Comparison of ENCODE assay signal across 8 cellular contexts in the genomic region with DNA sequence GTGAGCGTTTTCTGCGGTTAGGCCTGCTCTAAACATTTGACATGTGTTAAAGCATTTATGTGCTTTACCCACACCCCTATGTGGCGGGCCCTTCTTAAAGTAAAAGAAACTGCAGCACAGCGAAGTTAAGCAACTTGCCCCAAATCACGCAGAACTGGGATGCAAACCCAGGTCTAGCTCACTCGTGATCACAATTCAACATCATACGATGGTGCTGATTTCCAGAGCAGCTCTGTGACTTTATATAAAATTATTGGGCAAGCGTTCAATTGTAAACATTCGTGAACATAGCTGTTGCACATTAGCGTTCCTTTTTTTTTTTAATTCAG.
A peak's percentile ranks its signal among the peaks of the same experiment; 100 is the strongest.
DNase-seq lines count a peak whose midpoint lies in the region; ATAC-seq lines count a peak whose summit lies in the region.

No MANE protein-coding gene starts in this region.

- peak overlapping the region; percentile 85 for H3K27ac Mint-ChIP-seq in activated naive CD8-positive, alpha-beta T cell
- peak overlapping the region; percentile 90 to 95 for H3K27ac Mint-ChIP-seq in stimulated activated naive CD8-positive, alpha-beta T cell treated with anti-CD3 and anti-CD28 coated beads, Interleukin-15, amount 100 ng/mL, for 72 hours

- peaks cover 2% of the 10 kb centered on the region for H3K27me3 ChIP-seq in iPS-15b (ENCODE audit: control insufficient read depth, insufficient read depth, low read length)

- peak overlapping the region; percentile 87 for H3K4me3 Mint-ChIP-seq in activated naive CD8-positive, alpha-beta T cell
- H3K4me3 Mint-ChIP-seq in stimulated activated naive CD8-positive, alpha-beta T cell treated with anti-CD3 and anti-CD28 coated beads, Interleukin-15, amount 100 ng/mL, for 72 hours = peak overlapping the region; percentile 85 to 88

- peak overlapping the region; percentile 62 for H3K9ac ChIP-seq in iPS-15b (ENCODE audit: low read depth, low read length)

- H3K4me1 ChIP-seq in iPS-15b (ENCODE audit: control insufficient read depth, insufficient read depth, low read length) = peaks cover 4% of the 10 kb centered on the region

- H3K36me3 ChIP-seq in iPS-15b (ENCODE audit: control insufficient read depth, insufficient read depth, low read length) = no peaks in the 10 kb centered on the region

- peaks cover 42% of the 10 kb centered on the region for H3K4me1 Mint-ChIP-seq in activated naive CD8-positive, alpha-beta T cell (ENCODE audit: low read depth)
- peaks cover 32% of the 10 kb centered on the region for H3K4me1 Mint-ChIP-seq in stimulated activated naive CD8-positive, alpha-beta T cell treated with anti-CD3 and anti-CD28 coated beads, Interleukin-15, amount 100 ng/mL, for 72 hours

- peak overlapping the region; percentile 74 for H3K4me3 ChIP-seq in iPS-15b (ENCODE audit: low read depth, low read length)

- ATAC-seq in HG02571 (IDR thresholded peaks at IDR 0.05; ENCODE audit: unreplicated experiment) = peak; percentile 1
- ATAC-seq in stimulated activated naive CD8-positive, alpha-beta T cell treated with anti-CD3 and anti-CD28 coated beads, Interleukin-15, amount 100 ng/mL, for 72 hours = no peak
- ATAC-seq in HG03095 (IDR thresholded peaks at IDR 0.05; ENCODE audit: unreplicated experiment) = no peak
- ATAC-seq in GM18907 (IDR thresholded peaks at IDR 0.05; ENCODE audit: unreplicated experiment) = no peak

- no peaks in the 10 kb centered on the region for H3K27me3 Mint-ChIP-seq in activated naive CD8-positive, alpha-beta T cell
- H3K27me3 Mint-ChIP-seq in stimulated activated naive CD8-positive, alpha-beta T cell treated with anti-CD3 and anti-CD28 coated beads, Interleukin-15, amount 100 ng/mL, for 72 hours = no peaks in the 10 kb centered on the region

- peaks cover 3% of the 10 kb centered on the region for H3K36me3 Mint-ChIP-seq in activated naive CD8-positive, alpha-beta T cell

- no peaks in the 10 kb centered on the region for H3K9me3 Mint-ChIP-seq in activated naive CD8-positive, alpha-beta T cell (ENCODE audit: low read depth)
- H3K9me3 Mint-ChIP-seq in stimulated activated naive CD8-positive, alpha-beta T cell treated with anti-CD3 and anti-CD28 coated beads, Interleukin-15, amount 100 ng/mL, for 72 hours = no peaks in the 10 kb centered on the region

- no peaks in the 10 kb centered on the region for H3K9me3 ChIP-seq in iPS-15b (ENCODE audit: control insufficient read depth, insufficient read depth, low read length)

- no peak for DNase-seq in stimulated activated naive CD8-positive, alpha-beta T cell treated with anti-CD3 and anti-CD28 coated beads, Interleukin-15, amount 100 ng/mL, for 72 hours
- DNase-seq in NCI-H1436 treated with DMSO at 0.1 percent for 48 hours (lab: John Stamatoyannopoulos, UW) (no peak), SHP77 (lab: John Stamatoyannopoulos, UW) (no peak)
